ENCODE assay signal across 11 cellular contexts in the genomic region with DNA sequence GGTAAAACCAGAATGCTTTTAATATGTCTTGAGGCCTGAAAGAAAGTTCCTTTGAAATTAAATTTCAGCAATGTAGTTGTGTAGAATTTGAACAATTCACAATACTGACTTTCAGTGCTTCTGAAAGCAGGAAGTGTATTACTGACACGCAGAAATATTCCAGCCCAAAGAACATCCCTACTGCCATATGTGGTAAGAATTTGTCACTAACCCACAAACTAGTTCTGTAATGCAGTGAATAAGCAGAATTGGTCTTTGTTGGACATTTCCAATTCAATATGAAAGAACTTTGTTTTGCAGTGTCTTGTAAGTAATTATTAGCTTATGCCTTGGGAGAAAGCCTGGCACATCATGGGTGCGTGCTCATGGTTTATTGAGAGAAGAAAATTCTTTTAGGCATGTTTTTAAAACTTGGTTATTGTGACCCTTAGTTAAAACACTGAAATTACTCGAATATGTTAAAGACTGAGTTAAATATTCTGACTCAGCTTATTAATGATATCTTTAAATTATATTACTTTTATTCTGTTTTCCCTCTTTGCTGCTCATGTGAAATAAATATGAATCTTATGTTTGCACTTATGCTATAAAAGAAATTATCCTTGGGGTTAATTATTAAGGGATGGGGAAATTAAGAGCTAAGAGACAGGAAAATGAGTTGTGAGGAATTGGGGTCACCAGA. TPM values are rescaled to one million over a fixed set of nuclear protein-coding genes. Genes with fewer than 3 reads are reported as not detected.
DNase-seq lines count a peak whose midpoint lies in the region; ATAC-seq lines count a peak whose summit lies in the region.
"Had no signal": no experiment of that assay in that cellular context is flagged by ENCODE, and none has a peak within 500 bp of the region (broad histone marks: within the 10 kb centered on the region; RNA-seq: fewer than 3 reads in every experiment).

No MANE protein-coding gene starts in this region.

- ATAC-seq in GM21423 (IDR thresholded peaks at IDR 0.05; ENCODE audit: unreplicated experiment): peak; percentile 73
- ATAC-seq in GM21367 (IDR thresholded peaks at IDR 0.05; ENCODE audit: unreplicated experiment): no peak
- ATAC-seq in GM21737 (IDR thresholded peaks at IDR 0.05; ENCODE audit: unreplicated experiment): no peak
- ATAC-seq: esophagus mucosa had no signal

- DNase-seq in RPMI7951 (ENCODE audit: low read depth) (peak; percentile 84), foreskin melanocyte (peak; percentile 98), stromal cell of bone marrow (ENCODE audit: low read depth) (peak; percentile 45), DMS114 treated with DMSO at 0.1 percent for 48 hours (lab: John Stamatoyannopoulos, UW; ENCODE audit: unreplicated experiment) (no peak)
- DNase-seq: activated CD8-positive, alpha-beta memory T cell treated with anti-CD3 and anti-CD28 coated beads for 24 hours; NCI-H2081 treated with DMSO at 0.1 percent for 48 hours; stimulated activated CD4-positive, alpha-beta T cell treated with anti-CD3 and anti-CD28 coated beads, Interleukin-12 subunit alpha, Interleukin-12 subunit beta, amount 100 ng/mL, for 4 hours had no signal

RNA-seq across cellular contexts. Expression of a gene that starts 33.4 kb away (rescaled TPM):
- total RNA-seq in RPMI7951 (2014; rRNA removed; shearing (Covaris generic)): 37.9 and 58.4 TPM in 2 replicates
